In genomic region chr2:176181551-176181950, GRCh38 we compare ENCODE assay signal across 33 cellular contexts. TPM values are rescaled to one million over a fixed set of nuclear protein-coding genes. Genes with fewer than 3 reads are reported as not detected.
"Had no signal": no experiment of that assay in that cellular context is flagged by ENCODE, and none has a peak within 500 bp of the region (broad histone marks: within the 10 kb centered on the region; RNA-seq: fewer than 3 reads in every experiment).

No MANE protein-coding gene starts in this region.

- H3K27me3 ChIP-seq: ovary, vagina had no signal

- H3K4me3 Mint-ChIP-seq: naive thymus-derived CD8-positive, alpha-beta T cell; natural killer cell treated with Interleukin-12 subunit alpha and Interleukin-12 subunit beta and Interleukin-15 and Interleukin-18, amount 100 ng/mL, for 72 hours; nephron progenitor cell; neural crest cell; stimulated activated memory B cell treated with anti-CD40 and anti-IgM and Interleukin-4, amounts not matched to agents 10 μg/mL and 1 μg/mL and 100 μg/mL, for 72 hours had no signal

- H3K36me3 ChIP-seq: neutrophil, ovary, spleen, stomach, thoracic aorta, thyroid gland, tibial nerve, upper lobe of left lung, vagina had no signal

- FAIRE-seq: urothelium cell line had no signal

- H3K9me3 ChIP-seq: neutrophil, ovary, psoas muscle, spleen, stomach, thoracic aorta, thyroid gland, tibial nerve, upper lobe of left lung, vagina had no signal

- H3K27ac ChIP-seq: neutrophil, ovary, parathyroid adenoma, psoas muscle, skin epidermis, spleen, stomach, thoracic aorta, thyroid gland, tibial nerve, upper lobe of left lung, vagina had no signal

- H3K36me3 Mint-ChIP-seq: naive thymus-derived CD8-positive, alpha-beta T cell; stimulated activated memory B cell treated with anti-CD40 and anti-IgM and Interleukin-4, amounts not matched to agents 10 μg/mL and 1 μg/mL and 100 μg/mL, for 72 hours had no signal

- H3K79me2 ChIP-seq: parathyroid adenoma had no signal

- DNase-seq: naive thymus-derived CD8-positive, alpha-beta T cell; nephron progenitor cell; nucleus accumbens; ovary; posterior cingulate gyrus; psoas muscle; right cardiac atrium; spleen; stimulated activated CD4-positive, alpha-beta T cell treated with anti-CD3 and anti-CD28 coated beads, Interleukin-12 subunit alpha, Interleukin-12 subunit beta, amount 100 ng/mL, for 4 hours; stimulated activated CD4-positive, alpha-beta T cell treated with anti-CD3 and anti-CD28 coated beads, Interleukin-1b, Interleukin-23, amount 100 ng/mL, for 48 hours; stimulated activated CD4-positive, alpha-beta T cell treated with anti-CD3 and anti-CD28 coated beads, Interleukin-4, amount 100 ng/mL, for 1 hour; stimulated activated CD4-positive, alpha-beta T cell treated with anti-CD3 and anti-CD28 coated beads, Interleukin-4, amount 100 ng/mL, for 4 hours; stimulated activated CD8-positive, alpha-beta memory T cell treated with anti-CD3 and anti-CD28 coated beads, Interleukin-4, amount 100 ng/mL, for 48 hours; stimulated activated naive CD4-positive, alpha-beta T cell; stimulated activated naive CD8-positive, alpha-beta T cell treated with anti-CD3 and anti-CD28 coated beads, Interleukin-15, Interleukin-2, amounts not matched to agents 100 U/mL and 50 U/mL, for 24 hours; stomach; thyroid gland; trophoblast cell; upper lobe of left lung had no signal

- H3K9me3 Mint-ChIP-seq: natural killer cell treated with Interleukin-12 subunit alpha and Interleukin-12 subunit beta and Interleukin-15 and Interleukin-18, amount 100 ng/mL, for 72 hours; nephron progenitor cell; neural crest cell; stimulated activated memory B cell treated with anti-CD40 and anti-IgM and Interleukin-4, amounts not matched to agents 10 μg/mL and 1 μg/mL and 100 μg/mL, for 72 hours had no signal

- H3K4me2 ChIP-seq: smooth muscle cell had no signal

- H3K4me1 ChIP-seq: parathyroid adenoma, psoas muscle had no signal

- H2AFZ ChIP-seq: parathyroid adenoma had no signal

- ATAC-seq: naive thymus-derived CD8-positive, alpha-beta T cell; natural killer cell treated with Interleukin-12 subunit alpha and Interleukin-12 subunit beta and Interleukin-15 and Interleukin-18, amount 100 ng/mL, for 72 hours; psoas muscle; right cardiac atrium; sciatic nerve; stimulated activated memory B cell treated with anti-CD40 and anti-IgM and Interleukin-4, amounts not matched to agents 10 μg/mL and 1 μg/mL and 100 μg/mL, for 72 hours; stimulated activated naive CD8-positive, alpha-beta T cell treated with anti-CD3 and anti-CD28 coated beads, Interleukin-15, Interleukin-2, amounts not matched to agents 100 U/mL and 50 U/mL, for 24 hours had no signal

- H3K27ac Mint-ChIP-seq: naive thymus-derived CD8-positive, alpha-beta T cell; natural killer cell treated with Interleukin-12 subunit alpha and Interleukin-12 subunit beta and Interleukin-15 and Interleukin-18, amount 100 ng/mL, for 72 hours; nephron progenitor cell; progenitor cell of endocrine pancreas; stimulated activated memory B cell treated with anti-CD40 and anti-IgM and Interleukin-4, amounts not matched to agents 10 μg/mL and 1 μg/mL and 100 μg/mL, for 72 hours had no signal

- H3K4me3 ChIP-seq: ovary, psoas muscle, skin epidermis, smooth muscle cell, spleen, stomach, thoracic aorta, thyroid gland, tibial nerve, upper lobe of left lung, vagina had no signal

- H3K9ac ChIP-seq: parathyroid adenoma had no signal

RNA-seq across cellular contexts. Expression of gene HOXD1, which starts 6.9 kb away (rescaled TPM):
- total RNA-seq: naive thymus-derived CD8-positive, alpha-beta T cell; natural killer cell treated with Interleukin-12 subunit alpha and Interleukin-12 subunit beta and Interleukin-15 and Interleukin-18, amount 100 ng/mL, for 72 hours; neural crest cell; progenitor cell of endocrine pancreas; right cardiac atrium; smooth muscle cell; temporal lobe had no signal
- polyA plus RNA-seq: naive thymus-derived CD8-positive, alpha-beta T cell; smooth muscle cell had no signal

RNA-seq across cellular contexts. Expression of gene HOXD3, which starts 24.4 kb away (rescaled TPM):
- total RNA-seq: naive thymus-derived CD8-positive, alpha-beta T cell; natural killer cell treated with Interleukin-12 subunit alpha and Interleukin-12 subunit beta and Interleukin-15 and Interleukin-18, amount 100 ng/mL, for 72 hours; progenitor cell of endocrine pancreas; right cardiac atrium; smooth muscle cell; temporal lobe had no signal
- polyA plus RNA-seq: naive thymus-derived CD8-positive, alpha-beta T cell; smooth muscle cell had no signal

RNA-seq across cellular contexts. Expression of gene HOXD4, which starts 30.2 kb away (rescaled TPM):
- total RNA-seq: naive thymus-derived CD8-positive, alpha-beta T cell; natural killer cell treated with Interleukin-12 subunit alpha and Interleukin-12 subunit beta and Interleukin-15 and Interleukin-18, amount 100 ng/mL, for 72 hours; progenitor cell of endocrine pancreas; right cardiac atrium; smooth muscle cell; temporal lobe had no signal
- polyA plus RNA-seq: naive thymus-derived CD8-positive, alpha-beta T cell; smooth muscle cell had no signal

RNA-seq across cellular contexts. Expression of gene HOXD8, which starts 52.0 kb away (rescaled TPM):
- total RNA-seq: naive thymus-derived CD8-positive, alpha-beta T cell; natural killer cell treated with Interleukin-12 subunit alpha and Interleukin-12 subunit beta and Interleukin-15 and Interleukin-18, amount 100 ng/mL, for 72 hours; neural crest cell; progenitor cell of endocrine pancreas had no signal
- polyA plus RNA-seq: naive thymus-derived CD8-positive, alpha-beta T cell; smooth muscle cell had no signal

RNA-seq across cellular contexts. Expression of gene HOXD9, which starts 59.0 kb away (rescaled TPM):
- total RNA-seq: naive thymus-derived CD8-positive, alpha-beta T cell; natural killer cell treated with Interleukin-12 subunit alpha and Interleukin-12 subunit beta and Interleukin-15 and Interleukin-18, amount 100 ng/mL, for 72 hours; neural crest cell; progenitor cell of endocrine pancreas; right cardiac atrium; temporal lobe had no signal
- polyA plus RNA-seq: naive thymus-derived CD8-positive, alpha-beta T cell had no signal
